Comparison of ENCODE assay signal across 1 cellular context in genomic region chr5:140713562-140714094, GRCh38.
TF ChIP-seq lines count a peak whose summit lies in the region.

No MANE protein-coding gene starts in this region.

TF ChIP-seq in K562, 482 proteins besides CTCF, POLR2A, EP300 and RAD21:
- peak; percentile 75 for TF ChIP-seq ZNF121 (CRISPR knock-in tag; conservative IDR thresholded peaks at IDR 0.05)
- TF ChIP-seq CEBPG (CRISPR knock-in tag; IDR thresholded peaks at IDR 0.05) = no peak
- peak; percentile 24 to 36; a peak in 1 of 4 replicates for TF ChIP-seq CEBPG (tag; conservative IDR thresholded peaks at IDR 0.05 in 1 of 2, IDR thresholded peaks at IDR 0.05 in 1 of 2)
- no peak for TF ChIP-seq U2AF1 (optimal IDR thresholded peaks at IDR 0.05; ENCODE audit: low read depth, low read length)
- TF ChIP-seq HDAC1 (IDR thresholded peaks at IDR 0.05) = no peak
- TF ChIP-seq CEBPB (tag; IDR thresholded peaks at IDR 0.05) = peak; percentile 54
